In genomic region chr7:16905300-16906044, GRCh38 we compare ENCODE assay signal across 13 cellular contexts. TPM values are rescaled to one million over a fixed set of nuclear protein-coding genes. Genes with fewer than 3 reads are reported as not detected.
DNase-seq lines count a peak whose midpoint lies in the region; ATAC-seq and TF ChIP-seq lines count a peak whose summit lies in the region.
"Had no signal": no experiment of that assay in that cellular context is flagged by ENCODE, and none has a peak within 500 bp of the region (broad histone marks: within the 10 kb centered on the region; RNA-seq: fewer than 3 reads in every experiment).

No MANE protein-coding gene starts in this region.

- H3K27me3 Mint-ChIP-seq in chondrocyte (ENCODE audit: low read depth), result no peaks in the 10 kb centered on the region

- peaks cover 45% of the 10 kb centered on the region for H3K4me1 Mint-ChIP-seq in chondrocyte (ENCODE audit: low read depth)
- H3K4me1 Mint-ChIP-seq: naive thymus-derived CD8-positive, alpha-beta T cell had no signal

- no peak for ATAC-seq in HG02571 (IDR thresholded peaks at IDR 0.05; ENCODE audit: unreplicated experiment)
- no peak for ATAC-seq in HG03045 (IDR thresholded peaks at IDR 0.05; ENCODE audit: unreplicated experiment)
- ATAC-seq in GM21737 (IDR thresholded peaks at IDR 0.05; ENCODE audit: unreplicated experiment), result no peak
- ATAC-seq: naive thymus-derived CD8-positive, alpha-beta T cell; stimulated activated naive CD8-positive, alpha-beta T cell treated with anti-CD3 and anti-CD28 coated beads, Interleukin-15, Interleukin-2, amounts not matched to agents 100 U/mL and 50 U/mL, for 24 hours had no signal

- no peak overlapping the region for H2AFZ ChIP-seq in mesenchymal stem cell (ENCODE audit: low read depth, low read length)

- TF ChIP-seq CTCF in AG10803 (conservative IDR thresholded peaks at IDR 0.05; ENCODE audit: low read length) (no peak), chondrocyte (IDR thresholded peaks at IDR 0.05) (no peak)

- no peak overlapping the region for H3K4me3 Mint-ChIP-seq in chondrocyte (ENCODE audit: unreplicated experiment)
- H3K4me3 Mint-ChIP-seq: naive thymus-derived CD8-positive, alpha-beta T cell had no signal

- no peaks in the 10 kb centered on the region for H3K36me3 ChIP-seq in mesenchymal stem cell (ENCODE audit: control insufficient read depth in 1 of 2, insufficient read depth in 2 of 2, low read depth in 1 of 2, low read length in 2 of 2)
- H3K36me3 ChIP-seq: BE2C had no signal

- no peak overlapping the region for H3K14ac ChIP-seq in mesenchymal stem cell (ENCODE audit: low read length in 2 of 2)

- H3K4me1 ChIP-seq in mesenchymal stem cell (ENCODE audit: control insufficient read depth, insufficient read depth, low read depth, low read length), result no peaks in the 10 kb centered on the region
- H3K4me1 ChIP-seq: BE2C had no signal

- H3K27me3 ChIP-seq in mesenchymal stem cell (ENCODE audit: control insufficient read depth in 1 of 2, insufficient read depth in 1 of 2, low read length in 2 of 2), result no peaks in the 10 kb centered on the region
- H3K27me3 ChIP-seq: BE2C had no signal

- H3K9me3 Mint-ChIP-seq in chondrocyte (ENCODE audit: low read depth), result peaks cover 14% of the 10 kb centered on the region

- WGBS in mesenchymal stem cell, result 31% methylated on average over 2 of the region's 5 CpGs

- H3K27ac Mint-ChIP-seq in chondrocyte (ENCODE audit: unreplicated experiment), result peak overlapping the region; percentile 33
- H3K27ac Mint-ChIP-seq: naive thymus-derived CD8-positive, alpha-beta T cell had no signal

- H3K9me3 ChIP-seq in mesenchymal stem cell (ENCODE audit: control insufficient read depth, low read length), result peaks cover under 1% of the 10 kb centered on the region
- H3K9me3 ChIP-seq: BE2C had no signal

- H3K27ac ChIP-seq in mesenchymal stem cell (ENCODE audit: low read length, poor library complexity, severe bottlenecking), result peak overlapping the region; percentile 80

- H3K4me3 ChIP-seq in AG10803 (ENCODE audit: low read length) (no peak overlapping the region), mesenchymal stem cell (ENCODE audit: insufficient read depth in 1 of 2, low read depth in 1 of 2, low read length in 2 of 2) (no peak overlapping the region)

- no peak overlapping the region for H2BK120ac ChIP-seq in mesenchymal stem cell (ENCODE audit: low read depth, low read length)

- no peak overlapping the region for H2AK5ac ChIP-seq in mesenchymal stem cell (ENCODE audit: low read length, severe bottlenecking)

- no peak overlapping the region for H3K4ac ChIP-seq in mesenchymal stem cell (ENCODE audit: low read depth in 1 of 2, low read length in 2 of 2)

- H3K18ac ChIP-seq in mesenchymal stem cell (ENCODE audit: low read depth in 1 of 2, low read length in 2 of 2), result no peak overlapping the region

- H3K79me1 ChIP-seq in mesenchymal stem cell (replicated peaks; ENCODE audit: low read length, poor library complexity, severe bottlenecking), result no peaks in the 10 kb centered on the region

- peak overlapping the region; percentile 58 for H3K4me2 ChIP-seq in mesenchymal stem cell (ENCODE audit: low read length, poor library complexity, severe bottlenecking)

- no peak overlapping the region for H2BK12ac ChIP-seq in mesenchymal stem cell (ENCODE audit: low read length in 2 of 2)

- no peak overlapping the region for H4K8ac ChIP-seq in mesenchymal stem cell (ENCODE audit: low read length)

- DNase-seq in AG10803 (ENCODE audit: low read depth) (peak; percentile 13), NCI-H146 (lab: John Stamatoyannopoulos, UW) (peak; percentile 43), chondrocyte (ENCODE audit: low spot score) (no peak), mesenchymal stem cell (peak; percentile 75), SKM-1 treated with dmso at 0.1 percent for 144 hours (lab: John Stamatoyannopoulos, UW; ENCODE audit: unreplicated experiment) (no peak)
- DNase-seq: activated naive CD4-positive, alpha-beta T cell; BE2C; naive thymus-derived CD8-positive, alpha-beta T cell; NCI-H510A treated with DMSO at 0.1 percent for 48 hours; stimulated activated naive CD8-positive, alpha-beta T cell treated with anti-CD3 and anti-CD28 coated beads, Interleukin-15, Interleukin-2, amounts not matched to agents 100 U/mL and 50 U/mL, for 24 hours had no signal

- no peak overlapping the region for H3K9ac ChIP-seq in mesenchymal stem cell (ENCODE audit: low read length)

- H3K36me3 Mint-ChIP-seq in chondrocyte (ENCODE audit: low read depth), result peaks cover 6% of the 10 kb centered on the region
- H3K36me3 Mint-ChIP-seq: naive thymus-derived CD8-positive, alpha-beta T cell had no signal

- no peak overlapping the region for H2BK5ac ChIP-seq in mesenchymal stem cell (ENCODE audit: low read depth, low read length, poor library complexity, severe bottlenecking)

- no peak overlapping the region for H2BK15ac ChIP-seq in mesenchymal stem cell (ENCODE audit: low read depth, poor library complexity, severe bottlenecking)

- H4K91ac ChIP-seq in mesenchymal stem cell (ENCODE audit: low read length), result no peak overlapping the region

- no peak overlapping the region for H3K23ac ChIP-seq in mesenchymal stem cell (ENCODE audit: low read length in 2 of 2)

RNA-seq across cellular contexts. Expression of gene AGR3, which starts 23.7 kb away (rescaled TPM):
- total RNA-seq in chondrocyte, result not detected in 3 replicates
- polyA plus RNA-seq in mesenchymal stem cell (2013, experiment 1 of 2), result not detected
- polyA plus RNA-seq in mesenchymal stem cell (2013, experiment 2 of 2), result not detected
- total RNA-seq: naive thymus-derived CD8-positive, alpha-beta T cell had no signal
- polyA plus RNA-seq: naive thymus-derived CD8-positive, alpha-beta T cell had no signal

Comparison
In these comparisons a context has a peak if more than half of its experiments do, and no peak if none do; other contexts are left out.
1. DNase-seq: peak in AG10803 (single experiment), NCI-H146 (single experiment) and mesenchymal stem cell (single experiment); none in chondrocyte (single experiment) and SKM-1 treated with dmso at 0.1 percent for 144 hours (single experiment).